ENCODE assay signal across 17 cellular contexts in genomic region chr2:98881153-98881650, GRCh38. TPM values are rescaled to one million over a fixed set of nuclear protein-coding genes. Genes with fewer than 3 reads are reported as not detected.
DNase-seq lines count a peak whose midpoint lies in the region; ATAC-seq and TF ChIP-seq lines count a peak whose summit lies in the region.
"Had no signal": no experiment of that assay in that cellular context is flagged by ENCODE, and none has a peak within 500 bp of the region (broad histone marks: within the 10 kb centered on the region; RNA-seq: fewer than 3 reads in every experiment).

No MANE protein-coding gene starts in this region.

- no peak overlapping the region for H4K91ac ChIP-seq in neuronal stem cell (ENCODE audit: low read depth, low read length, poor library complexity)

- 78 to 81% methylated on average over 7 of the region's 7 CpGs for WGBS in esophagus, 2 donors
- no CpG with 5 or more reads among the region's 7 CpGs for WGBS in neuronal stem cell (ENCODE audit: extremely low coverage in 2 of 2, insufficient read length in 2 of 2, insufficient replicate concordance in 1 of 2), 2 donors

- H4K8ac ChIP-seq in neuronal stem cell (ENCODE audit: low read depth, low read length) = no peak overlapping the region

- no peaks in the 10 kb centered on the region for H3K79me1 ChIP-seq in neuronal stem cell (ENCODE audit: low read depth, low read length)

- H3K9me3 ChIP-seq in right atrium auricular region (peaks cover 0 to 4% of the 10 kb centered on the region in 2 donors), esophagus (ENCODE audit: control insufficient read depth in 2 of 2, insufficient read depth in 1 of 2, low read depth in 1 of 2, low read length in 1 of 2) (peaks cover 0 to 3% of the 10 kb centered on the region in 2 donors), neuronal stem cell (replicated peaks in 1 of 2; ENCODE audit: control insufficient read depth in 2 of 2, insufficient read depth in 1 of 2, low read depth in 1 of 2, low read length in 2 of 2) (peaks cover 1 to 2% of the 10 kb centered on the region in 2 donors), mucosa of descending colon (no peaks in the 10 kb centered on the region)
- H3K9me3 ChIP-seq: Peyer's patch, SJSA1 had no signal

- H3K4me2 ChIP-seq in neuronal stem cell (ENCODE audit: insufficient read depth, low read length, poor library complexity, severe bottlenecking) = no peak overlapping the region
- H3K4me2 ChIP-seq: BLaER1 had no signal

- no peak for ATAC-seq in mucosa of descending colon
- no peak for ATAC-seq in stimulated activated naive CD8-positive, alpha-beta T cell treated with anti-CD3 and anti-CD28 coated beads, Interleukin-15, Interleukin-2, amounts not matched to agents 100 U/mL and 50 U/mL, for 24 hours

- H2BK120ac ChIP-seq in neuronal stem cell (ENCODE audit: low read depth, low read length) = no peak overlapping the region

- H3K4me3 ChIP-seq in right atrium auricular region (no peak overlapping the region), esophagus (ENCODE audit: low read depth in 1 of 2, low read length in 2 of 2) (no peak overlapping the region), neuronal stem cell (ENCODE audit: low read length in 2 of 2) (no peak overlapping the region), mucosa of descending colon (no peak overlapping the region)
- H3K4me3 ChIP-seq: BLaER1, Peyer's patch, SJSA1 had no signal

- TF ChIP-seq CTCF in right atrium auricular region (IDR thresholded peaks at IDR 0.05) (no peak), mucosa of descending colon (IDR thresholded peaks at IDR 0.05) (no peak)

- H3K23ac ChIP-seq in neuronal stem cell (ENCODE audit: low read depth, low read length, poor library complexity) = peak overlapping the region; percentile 20

- H3K27ac ChIP-seq in right atrium auricular region = no peak overlapping the region
- peak overlapping the region; percentile 78 to 94 for H3K27ac ChIP-seq in esophagus (ENCODE audit: low read depth in 2 of 2, low read length in 1 of 2)
- no peak overlapping the region for H3K27ac ChIP-seq in neuronal stem cell (replicated peaks; ENCODE audit: low read length)
- H3K27ac ChIP-seq: BLaER1, Peyer's patch, SJSA1 had no signal

- no peak overlapping the region for H2BK15ac ChIP-seq in neuronal stem cell (ENCODE audit: low read length)

- H3K4ac ChIP-seq in neuronal stem cell (ENCODE audit: low read length) = no peak overlapping the region

- no peak overlapping the region for H3K9ac ChIP-seq in neuronal stem cell (ENCODE audit: low read depth, low read length, poor library complexity)
- H3K9ac ChIP-seq: BLaER1 had no signal

- intact Hi-C loops in cardiac septum (cut with DNase I) = no loop called here
- intact Hi-C loops in mucosa of descending colon (cut with DNase I, micrococcal nuclease) = no loop called here

- no peak overlapping the region for H2BK12ac ChIP-seq in neuronal stem cell (ENCODE audit: low read length)

- H3K4me1 ChIP-seq in right atrium auricular region (no peaks in the 10 kb centered on the region), esophagus (ENCODE audit: control insufficient read depth in 2 of 2, insufficient read depth in 2 of 2, low read length in 1 of 2) (peaks cover 8 to 27% of the 10 kb centered on the region in 2 donors), neuronal stem cell (ENCODE audit: control insufficient read depth in 2 of 2, insufficient read depth in 1 of 2, low read depth in 1 of 2, low read length in 2 of 2) (peaks cover 0 to under 1% of the 10 kb centered on the region in 2 donors), mucosa of descending colon (ENCODE audit: low read depth) (no peaks in the 10 kb centered on the region)
- H3K4me1 ChIP-seq: BLaER1, Peyer's patch, SJSA1 had no signal

- H3K36me3 ChIP-seq in right atrium auricular region = no peaks in the 10 kb centered on the region
- H3K36me3 ChIP-seq in esophagus (ENCODE audit: control insufficient read depth in 2 of 2, insufficient read depth in 2 of 2, low read length in 1 of 2) = no peaks in the 10 kb centered on the region
- no peaks in the 10 kb centered on the region for H3K36me3 ChIP-seq in neuronal stem cell (replicated peaks in 1 of 2; ENCODE audit: control insufficient read depth in 2 of 2, insufficient read depth in 2 of 2, low read length in 2 of 2)
- no peaks in the 10 kb centered on the region for H3K36me3 ChIP-seq in mucosa of descending colon (ENCODE audit: low read depth)
- H3K36me3 ChIP-seq: Peyer's patch, SJSA1 had no signal

- no peak overlapping the region for H2AK5ac ChIP-seq in neuronal stem cell (ENCODE audit: low read depth, low read length)

- DNase-seq in right atrium auricular region (ENCODE audit: low spot score) (peak; percentile 21), cardiac septum (ENCODE audit: low spot score) (no peak), neuronal stem cell (ENCODE audit: low spot score) (no peak), mucosa of descending colon (no peak), UCSD-AML1 (lab: John Stamatoyannopoulos, UW; ENCODE audit: unreplicated experiment) (no peak)
- DNase-seq in stimulated activated CD8-positive, alpha-beta memory T cell treated with anti-CD3 and anti-CD28 coated beads, Interleukin-4, amount 100 ng/mL, for 48 hours = no peak
- DNase-seq in stimulated activated naive CD8-positive, alpha-beta T cell treated with anti-CD3 and anti-CD28 coated beads, Interleukin-15, Interleukin-2, amounts not matched to agents 100 U/mL and 50 U/mL, for 24 hours = no peak
- DNase-seq: CD4-positive, alpha-beta memory T cell; KBM-7; MV-4-11; NCI-H446 treated with DMSO at 0.1 percent for 48 hours; NCI-H69; NK-92 treated with Interleukin-12 subunit alpha and Interleukin-12 subunit beta, amount 100 ng/mL, for 24 hours; Peyer's patch had no signal

- peak overlapping the region; percentile 29 for H3K18ac ChIP-seq in neuronal stem cell (ENCODE audit: low read length)

- no peaks in the 10 kb centered on the region for H3K27me3 ChIP-seq in right atrium auricular region
- H3K27me3 ChIP-seq in esophagus (ENCODE audit: control insufficient read depth in 1 of 2, insufficient read depth in 2 of 2, low read length in 2 of 2) = no peaks in the 10 kb centered on the region
- peaks cover 0 to 8% (median 0%) of the 10 kb centered on the region in 3 experiments for H3K27me3 ChIP-seq in neuronal stem cell (ENCODE audit: control insufficient read depth in 3 of 3, insufficient read depth in 3 of 3, low read depth in 1 of 3, low read length in 3 of 3)
- H3K27me3 ChIP-seq: BLaER1, Peyer's patch, SJSA1 had no signal

- H2BK5ac ChIP-seq in neuronal stem cell (ENCODE audit: low read length) = no peak overlapping the region

- no peak overlapping the region for H2AFZ ChIP-seq in neuronal stem cell (ENCODE audit: low read length)

- peak overlapping the region; percentile 28 for H3K14ac ChIP-seq in neuronal stem cell (ENCODE audit: low read length)

RNA-seq across cellular contexts. Expression of gene CRACDL, which starts 54.8 kb away (rescaled TPM):
- total RNA-seq in right atrium auricular region = 1 to 10 TPM; 5.3 to 7.4 TPM
- total RNA-seq in cardiac septum = 3.3 TPM
- 10 to 100 TPM in 1 of 2 donors, 1 to 10 TPM in 1; 9.1 to 15.8 TPM for polyA plus RNA-seq in esophagus
- 0.40 TPM for polyA plus RNA-seq in neuronal stem cell (2013, experiment 1 of 2)
- 0.22 TPM for polyA plus RNA-seq in neuronal stem cell (2013, experiment 2 of 2)
- total RNA-seq in mucosa of descending colon = 10 to 100 TPM in 2 of 3 donors, 1 to 10 TPM in 1; 8.0 to 18.1 (median 17.8) TPM
- total RNA-seq: SJSA1 had no signal

Comparison
In these comparisons a context has a peak if more than half of its experiments do, and no peak if none do; other contexts are left out.
1. H3K27ac ChIP-seq: peak in esophagus (2 of 2); none in right atrium auricular region (0 of 2) and neuronal stem cell (single experiment).